ENCODE assay signal across 8 cellular contexts in the genomic region with DNA sequence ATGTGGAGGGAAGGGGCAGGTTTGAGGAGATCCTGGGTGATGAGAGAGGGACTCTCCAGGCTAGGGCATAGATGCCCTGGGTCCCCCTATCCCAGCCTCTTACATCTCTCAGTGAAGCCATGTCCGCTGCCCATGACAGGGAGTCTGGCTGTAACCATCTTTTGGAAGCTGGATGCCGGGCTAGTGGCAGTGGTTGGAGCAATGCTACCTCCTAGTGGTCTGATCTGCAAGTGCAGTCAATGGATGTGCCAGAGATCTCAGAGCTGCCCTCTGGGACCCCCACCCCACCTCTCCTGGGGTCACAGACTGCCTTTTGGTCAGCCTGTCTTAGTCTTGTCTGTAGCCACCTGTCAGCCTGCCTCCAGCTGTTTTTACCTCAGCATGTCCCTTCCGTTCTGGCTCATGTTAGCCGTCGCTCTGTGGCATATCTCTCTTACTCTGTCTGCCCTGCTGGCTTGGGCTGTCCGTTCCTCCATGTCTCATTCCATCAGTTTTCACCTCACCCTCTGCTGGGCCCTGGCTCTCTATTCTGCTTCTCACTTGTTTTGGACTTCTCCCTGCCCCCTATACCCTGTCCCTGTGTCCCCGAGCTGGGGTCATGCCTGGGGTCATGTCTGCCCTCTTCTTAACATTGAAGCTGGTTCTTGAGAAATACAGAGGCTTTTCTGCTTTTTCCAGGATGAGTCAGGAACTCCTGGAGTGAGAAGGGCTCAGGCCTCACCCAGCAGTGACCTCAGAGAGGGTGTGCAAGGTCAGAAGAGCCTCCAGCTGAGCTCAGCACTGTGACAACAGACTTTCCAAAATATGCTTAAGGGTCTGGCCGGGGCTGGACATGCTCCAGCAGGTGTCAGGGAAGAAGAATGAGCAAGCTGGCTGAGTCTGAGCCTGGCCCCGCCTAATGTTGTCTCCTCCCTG. TPM values are rescaled to one million over a fixed set of nuclear protein-coding genes. Genes with fewer than 3 reads are reported as not detected.
DNase-seq lines count a peak whose midpoint lies in the region; ATAC-seq and TF ChIP-seq lines count a peak whose summit lies in the region.

No MANE protein-coding gene starts in this region.

- H3K9me3 ChIP-seq in right cardiac atrium (ENCODE audit: control insufficient read depth, low read length): no peaks in the 10 kb centered on the region

- H3K4me1 ChIP-seq in right cardiac atrium (ENCODE audit: control insufficient read depth, insufficient read depth, low read length): no peaks in the 10 kb centered on the region

- no peak overlapping the region for H3K4me3 ChIP-seq in astrocyte of the cerebellum (ENCODE audit: low read depth, low read length)
- no peak overlapping the region for H3K4me3 ChIP-seq in right cardiac atrium (ENCODE audit: low read length)

- intact Hi-C loops in right cardiac atrium (cut with DNase I): loop anchor here in 3 of 4 donors (10.0 kb wide), 3 partner anchors 90 to 280 kb away; partner anchors contain the start of gene USP2 (in 2 of the 3)
- intact Hi-C loops in sciatic nerve (cut with DNase I): no loop called here

- H3K27me3 ChIP-seq in right cardiac atrium (ENCODE audit: control insufficient read depth, insufficient read depth): no peaks in the 10 kb centered on the region

- no peak overlapping the region for H3K27ac ChIP-seq in right cardiac atrium (ENCODE audit: low read length)

- WGBS in right cardiac atrium: 26% methylated on average over 9 of the region's 9 CpGs

- peak; percentile 77 for DNase-seq in GM04504 (ENCODE audit: low read depth)
- DNase-seq in NAMALWA (ENCODE audit: low spot score): peak; percentile 75
- peak; percentile 31 for DNase-seq in T follicular helper cell (ENCODE audit: low read depth)
- peak; percentile 54 for DNase-seq in astrocyte of the cerebellum (ENCODE audit: low read depth)
- DNase-seq in right cardiac atrium: peak in 2 of 3 donors; percentile 56 to 70
- DNase-seq in sciatic nerve (ENCODE audit: low spot score): peak; percentile 74

- in situ Hi-C loops in astrocyte of the cerebellum (cut with HindIII; ENCODE audit: low sequenced_read_pairs): loop anchor here (10.0 kb wide), 1 partner anchor 100 kb away; no protein-coding TSS in a partner anchor

- peak; percentile 96 for TF ChIP-seq CTCF in astrocyte of the cerebellum (IDR thresholded peaks at IDR 0.05; ENCODE audit: low read depth, low read length, missing control alignments)

- ATAC-seq in right cardiac atrium (peak; percentile 35 to 73), sciatic nerve (peak; percentile 76), GM19463 (IDR thresholded peaks at IDR 0.05; ENCODE audit: unreplicated experiment) (no peak), GM21515 (IDR thresholded peaks at IDR 0.05; ENCODE audit: unreplicated experiment) (no peak)

RNA-seq across cellular contexts. Expression of gene THY1, which starts 52.0 kb away (rescaled TPM):
- total RNA-seq in right cardiac atrium (1 to 10 TPM in 3 of 4 donors, under 1 TPM in 1; 0.74 to 2.9 (median 1.8) TPM), sciatic nerve (3.8 TPM)
- 4.3 TPM for polyA plus RNA-seq in right cardiac atrium

Comparison
In these comparisons a context has a peak if more than half of its experiments do, and no peak if none do; other contexts are left out.
1. ATAC-seq: peak in right cardiac atrium (2 of 2) and sciatic nerve (single experiment); none in GM19463 (single experiment) and GM21515 (single experiment).
2. Peak in every context shown above with its lines, with median percentiles within 50 percentile points of each other: DNase-seq.